Comparison of ENCODE assay signal across 9 cellular contexts in the genomic region with DNA sequence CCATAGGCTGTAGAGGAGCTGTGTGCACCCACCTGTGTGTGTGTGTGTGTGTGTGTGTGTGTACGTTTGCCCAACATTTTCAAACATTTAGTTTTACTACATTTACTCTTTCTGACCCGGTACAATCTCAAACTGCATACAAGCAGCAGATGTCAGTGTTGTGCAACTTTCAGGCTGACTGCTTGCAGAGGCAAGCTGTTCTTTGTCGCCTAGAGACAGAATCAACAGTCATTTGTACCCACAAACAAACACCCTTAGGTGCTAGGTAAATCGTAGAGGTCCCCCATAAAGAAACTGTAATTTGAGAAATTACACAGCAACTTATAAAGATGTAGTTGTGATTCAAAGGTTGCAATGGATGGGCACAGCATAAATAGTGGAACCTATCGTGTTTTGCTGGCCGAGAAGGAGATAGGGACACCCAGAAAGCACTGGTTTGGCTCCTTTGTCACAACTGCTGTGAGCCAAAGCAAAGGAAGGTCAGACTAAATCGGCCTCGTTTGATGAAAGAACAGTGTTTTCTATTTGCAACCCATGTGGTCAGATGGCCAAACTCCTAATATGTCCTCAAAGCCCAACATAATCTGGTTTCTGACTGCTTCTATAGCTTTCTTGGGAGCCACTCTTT.
DNase-seq lines count a peak whose midpoint lies in the region; ATAC-seq, FAIRE-seq and TF ChIP-seq lines count a peak whose summit lies in the region.
"Had no signal": no experiment of that assay in that cellular context is flagged by ENCODE, and none has a peak within 500 bp of the region (broad histone marks: within the 10 kb centered on the region; RNA-seq: fewer than 3 reads in every experiment).

No MANE protein-coding gene starts in this region.

- DNase-seq in DMS153 treated with DMSO at 0.1 percent for 48 hours (lab: John Stamatoyannopoulos, UW; ENCODE audit: unreplicated experiment): peak; percentile 24
- peak; percentile 15 for DNase-seq in NCI-H1694 treated with DMSO at 0.1 percent for 48 hours (lab: John Stamatoyannopoulos, UW)
- DNase-seq in bronchial epithelial cell (ENCODE audit: low read depth): peak; percentile 66
- DNase-seq in medulla oblongata (ENCODE audit: extremely low spot score): peak; percentile 77
- no peak for DNase-seq in CD4-positive, alpha-beta memory T cell
- DNase-seq in activated CD4-positive, alpha-beta T cell treated with anti-CD3 and anti-CD28 coated beads, Interleukin-2, amount 10 ng/mL, durations not matched to agents 7 days and 5 days: no peak

- intact Hi-C loops in CD4-positive, alpha-beta memory T cell (cut with micrococcal nuclease): no loop called here

- CTCF ChIA-PET in CD4-positive, alpha-beta memory T cell (lab: Charles Lee; ENCODE audit: partially characterized antibody): no interaction called here
- CTCF ChIA-PET in activated CD4-positive, alpha-beta T cell treated with anti-CD3 and anti-CD28 coated beads, Interleukin-2, amount 10 ng/mL, durations not matched to agents 7 days and 5 days (lab: Charles Lee): no interaction called here

- H3K36me3 Mint-ChIP-seq in CD4-positive, alpha-beta memory T cell: no peaks in the 10 kb centered on the region
- no peaks in the 10 kb centered on the region for H3K36me3 Mint-ChIP-seq in activated CD4-positive, alpha-beta T cell treated with anti-CD3 and anti-CD28 coated beads, Interleukin-2, amount 10 ng/mL, durations not matched to agents 7 days and 5 days (ENCODE audit: low read depth)

- no peaks in the 10 kb centered on the region for H3K36me3 ChIP-seq in bronchial epithelial cell (ENCODE audit: control insufficient read depth, insufficient read depth, low read length)
- H3K36me3 ChIP-seq in CD4-positive, alpha-beta memory T cell (ENCODE audit: insufficient read depth, low read length): no peaks in the 10 kb centered on the region
- H3K36me3 ChIP-seq: neutrophil had no signal

- no peak for FAIRE-seq in bronchial epithelial cell (lab: Jason Lieb, UNC)

- peaks cover 0 to 1% of the 10 kb centered on the region in 2 donors for H3K27me3 Mint-ChIP-seq in CD4-positive, alpha-beta memory T cell
- H3K27me3 Mint-ChIP-seq in activated CD4-positive, alpha-beta T cell treated with anti-CD3 and anti-CD28 coated beads, Interleukin-2, amount 10 ng/mL, durations not matched to agents 7 days and 5 days: no peaks in the 10 kb centered on the region

- no peak overlapping the region for H3K4me3 ChIP-seq in bronchial epithelial cell (ENCODE audit: low read depth, low read length)
- no peak overlapping the region for H3K4me3 ChIP-seq in CD4-positive, alpha-beta memory T cell (ENCODE audit: low read length in 2 of 2)

- no peaks in the 10 kb centered on the region for H3K4me1 ChIP-seq in CD4-positive, alpha-beta memory T cell (ENCODE audit: insufficient read depth, low read length)

- H3K4me3 Mint-ChIP-seq in CD4-positive, alpha-beta memory T cell: no peak overlapping the region
- no peak overlapping the region for H3K4me3 Mint-ChIP-seq in activated CD4-positive, alpha-beta T cell treated with anti-CD3 and anti-CD28 coated beads, Interleukin-2, amount 10 ng/mL, durations not matched to agents 7 days and 5 days

- peaks cover 3 to 14% (median 7%) of the 10 kb centered on the region in 8 donors for H3K9me3 Mint-ChIP-seq in CD4-positive, alpha-beta memory T cell
- H3K9me3 Mint-ChIP-seq in activated CD4-positive, alpha-beta T cell treated with anti-CD3 and anti-CD28 coated beads, Interleukin-2, amount 10 ng/mL, durations not matched to agents 7 days and 5 days: no peaks in the 10 kb centered on the region

- no peaks in the 10 kb centered on the region for H3K9me3 ChIP-seq in CD4-positive, alpha-beta memory T cell (ENCODE audit: control insufficient read depth in 1 of 2, low read length in 2 of 2)
- H3K9me3 ChIP-seq: neutrophil had no signal

- TF ChIP-seq CTCF in bronchial epithelial cell (IDR thresholded peaks at IDR 0.05; ENCODE audit: insufficient read depth, low read length, severe bottlenecking): peak; percentile 33

- POLR2A ChIA-PET in CD4-positive, alpha-beta memory T cell (lab: Charles Lee; ENCODE audit: partially characterized antibody): no interaction called here
- POLR2A ChIA-PET in activated CD4-positive, alpha-beta T cell treated with anti-CD3 and anti-CD28 coated beads, Interleukin-2, amount 10 ng/mL, durations not matched to agents 7 days and 5 days (lab: Charles Lee): no interaction called here

- no peak overlapping the region for H3K27ac Mint-ChIP-seq in CD4-positive, alpha-beta memory T cell
- no peak overlapping the region for H3K27ac Mint-ChIP-seq in activated CD4-positive, alpha-beta T cell treated with anti-CD3 and anti-CD28 coated beads, Interleukin-2, amount 10 ng/mL, durations not matched to agents 7 days and 5 days

- H3K4me1 Mint-ChIP-seq in CD4-positive, alpha-beta memory T cell: no peaks in the 10 kb centered on the region
- H3K4me1 Mint-ChIP-seq in activated CD4-positive, alpha-beta T cell treated with anti-CD3 and anti-CD28 coated beads, Interleukin-2, amount 10 ng/mL, durations not matched to agents 7 days and 5 days: no peaks in the 10 kb centered on the region

- no peak for ATAC-seq in HG03095 (IDR thresholded peaks at IDR 0.05; ENCODE audit: unreplicated experiment)
- no peak for ATAC-seq in HG02840 (IDR thresholded peaks at IDR 0.05; ENCODE audit: low FRiP score, unreplicated experiment)

- peaks cover 2% of the 10 kb centered on the region for H3K27me3 ChIP-seq in bronchial epithelial cell (ENCODE audit: control insufficient read depth, insufficient read depth, low read length)
- H3K27me3 ChIP-seq in CD4-positive, alpha-beta memory T cell (ENCODE audit: insufficient read depth, low read length): no peaks in the 10 kb centered on the region
- H3K27me3 ChIP-seq: neutrophil had no signal

- H3K27ac ChIP-seq in CD4-positive, alpha-beta memory T cell (ENCODE audit: low read depth, low read length): no peak overlapping the region
- H3K27ac ChIP-seq: neutrophil had no signal

Comparison
In these comparisons a context has a peak if more than half of its experiments do, and no peak if none do; other contexts are left out.
1. DNase-seq: peak in DMS153 treated with DMSO at 0.1 percent for 48 hours (single experiment), NCI-H1694 treated with DMSO at 0.1 percent for 48 hours (single experiment), bronchial epithelial cell (single experiment) and medulla oblongata (single experiment); none in CD4-positive, alpha-beta memory T cell (0 of 5) and activated CD4-positive, alpha-beta T cell treated with anti-CD3 and anti-CD28 coated beads, Interleukin-2, amount 10 ng/mL, durations not matched to agents 7 days and 5 days (single experiment).